Comparison of ENCODE assay signal across 9 cellular contexts in genomic region chr1:94961994-94962744, GRCh38. TPM values are rescaled to one million over a fixed set of nuclear protein-coding genes. Genes with fewer than 3 reads are reported as not detected.
A peak's percentile ranks its signal among the peaks of the same experiment; 100 is the strongest.
DNase-seq lines count a peak whose midpoint lies in the region; ATAC-seq, FAIRE-seq and TF ChIP-seq lines count a peak whose summit lies in the region.
"Had no signal": no experiment of that assay in that cellular context is flagged by ENCODE, and none has a peak within 500 bp of the region (broad histone marks: within the 10 kb centered on the region; RNA-seq: fewer than 3 reads in every experiment).

No MANE protein-coding gene starts in this region.

- CTCF ChIA-PET in activated CD8-positive, alpha-beta T cell treated with anti-CD3 and anti-CD28 coated beads for 36 hours (lab: Charles Lee): interaction anchor here (0.6 kb wide), 1 partner anchor 136 kb away, joined by 3 read pairs; no protein-coding TSS in a partner anchor

- no peaks in the 10 kb centered on the region for H3K9me3 Mint-ChIP-seq in T-helper 1 cell treated with Interleukin-12 subunit alpha and Interleukin-12 subunit beta and Interleukin-4 antibody, amounts not matched to agents 30 μg/mL and 1 μg/mL, for 36 hours
- no peaks in the 10 kb centered on the region for H3K9me3 Mint-ChIP-seq in activated CD8-positive, alpha-beta T cell treated with anti-CD3 and anti-CD28 coated beads for 36 hours

- no peak for TF ChIP-seq EP300 in suprapubic skin (IDR thresholded peaks at IDR 0.05)

- WGBS in suprapubic skin: 69% methylated on average over 5 of the region's 5 CpGs

- no peak for TF ChIP-seq CTCF in activated CD8-positive, alpha-beta T cell treated with anti-CD3 and anti-CD28 coated beads for 36 hours (IDR thresholded peaks at IDR 0.05)
- TF ChIP-seq CTCF in kidney (IDR thresholded peaks at IDR 0.05; ENCODE audit: borderline replicate concordance, extremely low read depth, insufficient read depth) (no peak), suprapubic skin (IDR thresholded peaks at IDR 0.05) (no peak)

- DNase-seq in T-helper 1 cell (no peak), kidney (no peak), suprapubic skin (ENCODE audit: low spot score in 2 of 2) (no peak), SIG-M5 (lab: John Stamatoyannopoulos, UW) (no peak), medulla oblongata (ENCODE audit: extremely low spot score) (no peak), Kasumi-1 (lab: John Stamatoyannopoulos, UW) (no peak)
- DNase-seq in activated CD8-positive, alpha-beta T cell treated with anti-CD3 and anti-CD28 coated beads for 36 hours: no peak
- DNase-seq: stimulated activated naive CD4-positive, alpha-beta T cell treated with Interleukin-2 at 50 U/mL for 16 hours had no signal

- no peak for TF ChIP-seq POLR2A in suprapubic skin (IDR thresholded peaks at IDR 0.05)

- H3K9me3 ChIP-seq in kidney (ENCODE audit: control insufficient read depth in 1 of 2, low read length in 2 of 2) (no peaks in the 10 kb centered on the region), suprapubic skin (no peaks in the 10 kb centered on the region)

- H3K36me3 Mint-ChIP-seq in T-helper 1 cell treated with Interleukin-12 subunit alpha and Interleukin-12 subunit beta and Interleukin-4 antibody, amounts not matched to agents 30 μg/mL and 1 μg/mL, for 36 hours (ENCODE audit: low read depth): peaks cover 2% of the 10 kb centered on the region
- H3K36me3 Mint-ChIP-seq in activated CD8-positive, alpha-beta T cell treated with anti-CD3 and anti-CD28 coated beads for 36 hours (ENCODE audit: low read depth): no peaks in the 10 kb centered on the region

- no peak for FAIRE-seq in kidney (lab: Jason Lieb, UNC)

- H3K4me3 ChIP-seq in kidney (ENCODE audit: low read length in 2 of 2) (peak overlapping the region; percentile 48 to 67), suprapubic skin (peak overlapping the region; percentile 38)

- no peaks in the 10 kb centered on the region for H3K27me3 Mint-ChIP-seq in T-helper 1 cell treated with Interleukin-12 subunit alpha and Interleukin-12 subunit beta and Interleukin-4 antibody, amounts not matched to agents 30 μg/mL and 1 μg/mL, for 36 hours (ENCODE audit: low read depth)
- H3K27me3 Mint-ChIP-seq in activated CD8-positive, alpha-beta T cell treated with anti-CD3 and anti-CD28 coated beads for 36 hours: no peaks in the 10 kb centered on the region

- H3K27ac ChIP-seq in kidney (ENCODE audit: low read depth in 2 of 2, low read length in 2 of 2): peak overlapping the region; percentile 90 to 91
- peak overlapping the region; percentile 54 for H3K27ac ChIP-seq in suprapubic skin

- intact Hi-C loops in activated CD8-positive, alpha-beta T cell treated with anti-CD3 and anti-CD28 coated beads for 36 hours (cut with micrococcal nuclease): no loop called here
- intact Hi-C loops in kidney (cut with DNase I): no loop called here

- H3K9ac ChIP-seq in kidney (ENCODE audit: low read length in 2 of 2): peak overlapping the region; percentile 54 to 87

- H3K36me3 ChIP-seq in kidney (ENCODE audit: control insufficient read depth in 1 of 2, insufficient read depth in 2 of 2, low read length in 2 of 2) (no peaks in the 10 kb centered on the region), suprapubic skin (no peaks in the 10 kb centered on the region)

- H3K27me3 ChIP-seq in suprapubic skin: no peaks in the 10 kb centered on the region

- H3K4me1 Mint-ChIP-seq in T-helper 1 cell treated with Interleukin-12 subunit alpha and Interleukin-12 subunit beta and Interleukin-4 antibody, amounts not matched to agents 30 μg/mL and 1 μg/mL, for 36 hours (ENCODE audit: low read depth): peaks cover 5% of the 10 kb centered on the region
- peaks cover 10% of the 10 kb centered on the region for H3K4me1 Mint-ChIP-seq in activated CD8-positive, alpha-beta T cell treated with anti-CD3 and anti-CD28 coated beads for 36 hours (ENCODE audit: low read depth)

- POLR2A ChIA-PET in activated CD8-positive, alpha-beta T cell treated with anti-CD3 and anti-CD28 coated beads for 36 hours (lab: Charles Lee): interaction anchor here (0.5 to 1.3 kb wide), 2 partner anchors 18 to 236 kb away, joined by 3 to 4 read pairs; no protein-coding TSS in a partner anchor

- H3K4me1 ChIP-seq in kidney (ENCODE audit: control insufficient read depth in 1 of 2, insufficient read depth in 1 of 2, low read depth in 1 of 2, low read length in 2 of 2) (peaks cover 0 to 13% of the 10 kb centered on the region in 2 donors), suprapubic skin (peaks cover 22% of the 10 kb centered on the region)

- H3K4me3 Mint-ChIP-seq in T-helper 1 cell treated with Interleukin-12 subunit alpha and Interleukin-12 subunit beta and Interleukin-4 antibody, amounts not matched to agents 30 μg/mL and 1 μg/mL, for 36 hours: peak overlapping the region; percentile 93
- peak overlapping the region; percentile 79 for H3K4me3 Mint-ChIP-seq in activated CD8-positive, alpha-beta T cell treated with anti-CD3 and anti-CD28 coated beads for 36 hours

- H3K27ac Mint-ChIP-seq in T-helper 1 cell treated with Interleukin-12 subunit alpha and Interleukin-12 subunit beta and Interleukin-4 antibody, amounts not matched to agents 30 μg/mL and 1 μg/mL, for 36 hours: peak overlapping the region; percentile 98
- H3K27ac Mint-ChIP-seq in activated CD8-positive, alpha-beta T cell treated with anti-CD3 and anti-CD28 coated beads for 36 hours: peak overlapping the region; percentile 96

- no peak for ATAC-seq in activated CD8-positive, alpha-beta T cell treated with anti-CD3 and anti-CD28 coated beads for 36 hours

RNA-seq across cellular contexts. Expression of gene CNN3, which starts 35.3 kb away (rescaled TPM):
- total RNA-seq in activated CD8-positive, alpha-beta T cell treated with anti-CD3 and anti-CD28 coated beads for 36 hours: 10 to 100 TPM; 12.8 to 12.9 TPM
- 291 TPM for total RNA-seq in kidney
- polyA plus RNA-seq in kidney (ENCODE audit: insufficient read depth, low read depth, low replicate concordance): 232 TPM
- total RNA-seq in suprapubic skin: 10 to 100 TPM; 52.3 to 73.7 (median 58.6) TPM
